ENCODE assay signal across 8 cellular contexts in the genomic region with DNA sequence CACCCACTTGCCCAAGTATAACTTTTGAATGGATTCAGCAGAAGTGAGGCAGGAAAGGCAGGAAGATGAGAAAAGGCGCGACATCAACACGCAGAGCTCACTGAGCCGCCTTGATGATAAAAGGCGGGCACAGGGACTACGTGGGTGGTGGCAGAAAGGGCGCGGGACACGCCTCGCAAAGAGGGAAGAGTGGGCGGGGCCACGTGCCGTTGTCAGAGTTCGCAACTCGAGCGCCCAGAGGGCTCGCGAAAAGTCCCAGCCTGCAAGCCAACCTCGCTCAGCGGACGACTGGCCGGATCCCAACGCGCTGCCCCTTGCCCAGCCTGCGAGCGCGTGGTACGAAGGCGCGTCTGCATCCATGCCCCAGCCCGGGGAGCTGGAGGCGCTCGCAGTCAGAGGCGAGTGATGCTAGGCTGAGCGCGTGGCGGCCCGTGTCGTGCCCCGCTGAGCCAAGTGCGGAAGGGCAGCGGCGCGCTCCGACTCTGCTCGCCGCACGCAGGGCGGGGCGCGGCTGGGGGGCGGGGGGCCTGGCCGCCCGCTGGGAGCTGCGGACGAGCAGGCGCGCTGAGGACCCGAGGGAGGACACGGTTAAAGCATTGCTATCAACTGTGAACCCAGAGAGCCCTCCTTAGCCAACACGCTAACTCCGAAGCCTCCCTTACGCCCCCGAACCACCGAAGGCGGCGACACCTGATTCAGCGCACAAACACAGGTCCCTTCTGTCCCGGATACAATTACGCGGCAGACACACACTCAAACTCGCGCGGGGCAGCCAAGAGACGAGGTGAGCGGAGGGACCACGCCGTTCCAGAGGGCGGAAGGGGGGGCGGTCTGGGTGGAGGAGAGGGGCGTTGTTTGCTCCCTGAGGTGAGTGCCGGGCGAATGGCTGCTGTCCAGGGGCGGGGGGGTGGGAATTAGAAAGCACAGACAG. TPM values are rescaled to one million over a fixed set of nuclear protein-coding genes. Genes with fewer than 3 reads are reported as not detected.
DNase-seq lines count a peak whose midpoint lies in the region; ATAC-seq, FAIRE-seq and TF ChIP-seq lines count a peak whose summit lies in the region.

A gene with protein sequence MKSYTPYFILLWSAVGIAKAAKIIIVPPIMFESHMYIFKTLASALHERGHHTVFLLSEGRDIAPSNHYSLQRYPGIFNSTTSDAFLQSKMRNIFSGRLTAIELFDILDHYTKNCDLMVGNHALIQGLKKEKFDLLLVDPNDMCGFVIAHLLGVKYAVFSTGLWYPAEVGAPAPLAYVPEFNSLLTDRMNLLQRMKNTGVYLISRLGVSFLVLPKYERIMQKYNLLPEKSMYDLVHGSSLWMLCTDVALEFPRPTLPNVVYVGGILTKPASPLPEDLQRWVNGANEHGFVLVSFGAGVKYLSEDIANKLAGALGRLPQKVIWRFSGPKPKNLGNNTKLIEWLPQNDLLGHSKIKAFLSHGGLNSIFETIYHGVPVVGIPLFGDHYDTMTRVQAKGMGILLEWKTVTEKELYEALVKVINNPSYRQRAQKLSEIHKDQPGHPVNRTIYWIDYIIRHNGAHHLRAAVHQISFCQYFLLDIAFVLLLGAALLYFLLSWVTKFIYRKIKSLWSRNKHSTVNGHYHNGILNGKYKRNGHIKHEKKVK (plus strand): TSS at position 617 of the 931 bp plus-strand sequence. CDS start 24,074 bp downstream, outside the sequence.

- H3K4me3 Mint-ChIP-seq in activated CD4-positive, alpha-beta T cell treated with anti-CD3 and anti-CD28 coated beads, Interleukin-2, amount 10 ng/mL, durations not matched to agents 24 days and 14 days: peak within 1 kb of the TSS; percentile 61

- H3K9me3 Mint-ChIP-seq in activated CD4-positive, alpha-beta T cell treated with anti-CD3 and anti-CD28 coated beads, Interleukin-2, amount 10 ng/mL, durations not matched to agents 24 days and 14 days: no peaks in the 10 kb centered on the region

- H3K4me1 ChIP-seq in esophagus (ENCODE audit: control insufficient read depth in 2 of 2, insufficient read depth in 2 of 2, low read length in 1 of 2) (peaks cover 2 to 4% of the 10 kb centered on the region in 2 donors), mucosa of rectum (ENCODE audit: control insufficient read depth in 2 of 2, insufficient read depth in 2 of 2, low read length in 2 of 2) (peaks cover 10 to 15% of the 10 kb centered on the region in 2 donors), stomach (peaks cover 5 to 43% (median 26%) of the 10 kb centered on the region in 4 donors)

- H3K27ac Mint-ChIP-seq in activated CD4-positive, alpha-beta T cell treated with anti-CD3 and anti-CD28 coated beads, Interleukin-2, amount 10 ng/mL, durations not matched to agents 24 days and 14 days: no peak within 1 kb of the TSS

- H3K27me3 ChIP-seq in esophagus (ENCODE audit: control insufficient read depth in 1 of 2, insufficient read depth in 2 of 2, low read length in 2 of 2): no peaks in the 10 kb centered on the region
- H3K27me3 ChIP-seq in mucosa of rectum (ENCODE audit: control insufficient read depth in 2 of 2, insufficient read depth in 2 of 2, low read length in 2 of 2): peaks cover 0 to 5% of the 10 kb centered on the region in 2 donors
- H3K27me3 ChIP-seq in stomach: peaks cover 0 to 35% (median 10%) of the 10 kb centered on the region in 3 donors

- peak; percentile 44 for ATAC-seq in HG02588 (IDR thresholded peaks at IDR 0.05; ENCODE audit: unreplicated experiment)

- peak; percentile 29 for DNase-seq in GM12892 (ENCODE audit: insufficient read length)
- peak; percentile 88 for DNase-seq in NCI-H146 (lab: John Stamatoyannopoulos, UW)
- DNase-seq in activated CD4-positive, alpha-beta T cell treated with anti-CD3 and anti-CD28 coated beads, Interleukin-2, amount 10 ng/mL, durations not matched to agents 24 days and 14 days: peak; percentile 71
- peak; percentile 86 for DNase-seq in stomach
- DNase-seq in MV-4-11 (lab: John Stamatoyannopoulos, UW): no peak

- H3K4me1 Mint-ChIP-seq in activated CD4-positive, alpha-beta T cell treated with anti-CD3 and anti-CD28 coated beads, Interleukin-2, amount 10 ng/mL, durations not matched to agents 24 days and 14 days: peaks cover 1% of the 10 kb centered on the region

- H3K4me3 ChIP-seq in esophagus (ENCODE audit: low read depth in 1 of 2, low read length in 2 of 2) (peak within 1 kb of the TSS; percentile 49 to 59), mucosa of rectum (ENCODE audit: low read length in 2 of 2) (peak within 1 kb of the TSS; percentile 86 to 91), stomach (peak within 1 kb of the TSS; percentile 55 to 74 (median 64))

- no peak for TF ChIP-seq CTCF in stomach (IDR thresholded peaks at IDR 0.05)

- TF ChIP-seq POLR2A in GM12892 (IDR thresholded peaks at IDR 0.05; ENCODE audit: low read depth, low read length): no peak
- TF ChIP-seq POLR2A in stomach (IDR thresholded peaks at IDR 0.05): no peak

- intact Hi-C loops in activated CD4-positive, alpha-beta T cell treated with anti-CD3 and anti-CD28 coated beads, Interleukin-2, amount 10 ng/mL, durations not matched to agents 24 days and 14 days (cut with micrococcal nuclease): no loop called here
- intact Hi-C loops in stomach (cut with DNase I; ENCODE audit: low total_unique reads): no loop called here

- no peaks in the 10 kb centered on the region for H3K36me3 ChIP-seq in esophagus (ENCODE audit: control insufficient read depth in 2 of 2, insufficient read depth in 2 of 2, low read length in 1 of 2)
- H3K36me3 ChIP-seq in mucosa of rectum (ENCODE audit: control insufficient read depth in 2 of 2, insufficient read depth in 2 of 2, low read length in 2 of 2): no peaks in the 10 kb centered on the region
- H3K36me3 ChIP-seq in stomach: no peaks in the 10 kb centered on the region

- H3K27me3 Mint-ChIP-seq in activated CD4-positive, alpha-beta T cell treated with anti-CD3 and anti-CD28 coated beads, Interleukin-2, amount 10 ng/mL, durations not matched to agents 24 days and 14 days: peaks cover 37% of the 10 kb centered on the region

- no peak for TF ChIP-seq EP300 in stomach (IDR thresholded peaks at IDR 0.05)

- peaks cover 0 to 2% of the 10 kb centered on the region in 2 donors for H3K9me3 ChIP-seq in esophagus (ENCODE audit: control insufficient read depth in 2 of 2, insufficient read depth in 1 of 2, low read depth in 1 of 2, low read length in 1 of 2)
- no peaks in the 10 kb centered on the region for H3K9me3 ChIP-seq in mucosa of rectum (ENCODE audit: control insufficient read depth in 2 of 2, low read length in 2 of 2)
- H3K9me3 ChIP-seq in stomach: no peaks in the 10 kb centered on the region

- 2% methylated on average over 80 to 82 of the region's 84 CpGs for WGBS in esophagus, 2 donors
- 1 to 2% (median 1%) methylated on average over 32 to 84 of the region's 84 CpGs for WGBS in stomach, 5 donors

- FAIRE-seq in GM12892 (lab: Jason Lieb, UNC): peak; percentile 78

- H3K9ac ChIP-seq in mucosa of rectum (ENCODE audit: low read depth in 1 of 2, low read length in 2 of 2): peak within 1 kb of the TSS; percentile 83

- H3K27ac ChIP-seq in esophagus (ENCODE audit: low read depth in 2 of 2, low read length in 1 of 2) (no peak within 1 kb of the TSS), mucosa of rectum (ENCODE audit: low read depth in 2 of 2, low read length in 2 of 2) (peak within 1 kb of the TSS; percentile 91 to 93), stomach (peak within 1 kb of the TSS; percentile 64 to 89 (median 85))

- no peaks in the 10 kb centered on the region for H3K36me3 Mint-ChIP-seq in activated CD4-positive, alpha-beta T cell treated with anti-CD3 and anti-CD28 coated beads, Interleukin-2, amount 10 ng/mL, durations not matched to agents 24 days and 14 days (ENCODE audit: low read depth)

RNA-seq across cellular contexts. Expression of the gene that starts here (rescaled TPM):
- 0.93 TPM for polyA plus RNA-seq in GM12892 (2012; ENCODE audit: missing spikeins)
- total RNA-seq in activated CD4-positive, alpha-beta T cell treated with anti-CD3 and anti-CD28 coated beads, Interleukin-2, amount 10 ng/mL, durations not matched to agents 24 days and 14 days: 0.12 TPM in 1 of 2 replicates, not detected in the other
- polyA plus RNA-seq in esophagus (1 to 10 TPM in 1 of 2 donors, under 1 TPM in 1; 0.61 to 1.3 TPM), stomach (1 to 10 TPM; 1.2 to 4.9 (median 1.6) TPM)
- 10 to 100 TPM in 4 of 5 donors, 1 to 10 TPM in 1; 2.3 to 42.6 (median 24.0) TPM for total RNA-seq in stomach

Comparison
In these comparisons a context has a peak if more than half of its experiments do, and no peak if none do; other contexts are left out.
1. Peak in DNase-seq in activated CD4-positive, alpha-beta T cell treated with anti-CD3 and anti-CD28 coated beads, Interleukin-2, amount 10 ng/mL, durations not matched to agents 24 days and 14 days; RNA of the gene not detected or under 1 TPM.
2. H3K27ac ChIP-seq: peak in mucosa of rectum (2 of 2) and stomach (5 of 5); none in esophagus (0 of 2).
3. Peak in every context shown above with its lines, with median percentiles within 50 percentile points of each other: H3K4me3 ChIP-seq.